20 cellular contexts compared by ENCODE assay signal in genomic region chr16:54048994-54049929, GRCh38.
DNase-seq lines count a peak whose midpoint lies in the region; FAIRE-seq and TF ChIP-seq lines count a peak whose summit lies in the region.
"Had no signal": no experiment of that assay in that cellular context is flagged by ENCODE, and none has a peak within 500 bp of the region (broad histone marks: within the 10 kb centered on the region; RNA-seq: fewer than 3 reads in every experiment).

No MANE protein-coding gene starts in this region.

- H3K27me3 ChIP-seq in bronchial epithelial cell (ENCODE audit: control insufficient read depth, insufficient read depth, low read length) (no peaks in the 10 kb centered on the region), neural progenitor cell (no peaks in the 10 kb centered on the region), adrenal gland (no peaks in the 10 kb centered on the region)
- H3K27me3 ChIP-seq: brain microvascular endothelial cell had no signal

- peak overlapping the region; percentile 56 for H3K4me2 ChIP-seq in neural progenitor cell

- no peaks in the 10 kb centered on the region for H3K9me3 ChIP-seq in neural progenitor cell (ENCODE audit: low read depth)
- H3K9me3 ChIP-seq in adrenal gland (replicated peaks in 1 of 3): no peaks in the 10 kb centered on the region
- H3K9me3 ChIP-seq: left ventricle myocardium inferior had no signal

- H4K20me1 ChIP-seq in neural progenitor cell (ENCODE audit: low read depth): no peaks in the 10 kb centered on the region

- no peak for TF ChIP-seq POLR2A in adrenal gland (IDR thresholded peaks at IDR 0.05)

- peaks cover 29% of the 10 kb centered on the region for H3F3A ChIP-seq in neural progenitor cell (ENCODE audit: low read depth)

- H2AFZ ChIP-seq in neural progenitor cell (replicated peaks): no peak overlapping the region

- H3K27me3 Mint-ChIP-seq in neural progenitor cell (ENCODE audit: insufficient read depth, low read depth): no peaks in the 10 kb centered on the region
- H3K27me3 Mint-ChIP-seq: activated CD4-positive, alpha-beta T cell treated with anti-CD3 and anti-CD28 coated beads, Interleukin-2, amount 10 ng/mL, durations not matched to agents 7 days and 5 days; CD4-positive, CD25-positive, alpha-beta regulatory T cell had no signal

- peaks cover 36% of the 10 kb centered on the region for H3K4me1 Mint-ChIP-seq in neural progenitor cell
- H3K4me1 Mint-ChIP-seq: activated CD4-positive, alpha-beta T cell treated with anti-CD3 and anti-CD28 coated beads, Interleukin-2, amount 10 ng/mL, durations not matched to agents 7 days and 5 days had no signal

- peak in 2 of 3 experiments; percentile 39 to 67 for DNase-seq in NCI-H1417 (lab: John Stamatoyannopoulos, UW)
- no peak for DNase-seq in NCI-H1417 treated with DMSO at 0.1 percent for 48 hours (lab: John Stamatoyannopoulos, UW)
- DNase-seq in NCI-H2029 (lab: John Stamatoyannopoulos, UW): peak; percentile 6
- no peak for DNase-seq in bronchial epithelial cell (ENCODE audit: low read depth)
- peak; percentile 43 for DNase-seq in neural progenitor cell (ENCODE audit: low spot score)
- DNase-seq in adrenal gland: no peak
- DNase-seq in H4 (ENCODE audit: low spot score): no peak
- no peak for DNase-seq in activated CD8-positive, alpha-beta memory T cell treated with anti-CD3 and anti-CD28 coated beads, Interleukin-2, amount 50 U/mL, for 48 hours
- DNase-seq: activated CD4-positive, alpha-beta T cell treated with anti-CD3 and anti-CD28 coated beads, Interleukin-2, amount 10 ng/mL, durations not matched to agents 7 days and 5 days; activated naive CD4-positive, alpha-beta T cell treated with anti-CD3 and anti-CD28 coated beads, Interleukin-2, amount 50 U/mL, for 16 hours; activated T-cell treated with anti-CD3 and anti-CD28 coated beads for 4 hours; brain microvascular endothelial cell; CD4-positive, CD25-positive, alpha-beta regulatory T cell; EL; HFFc6; left ventricle myocardium inferior; NCI-H2107; SIG-M5; stimulated activated CD4-positive, alpha-beta T cell treated with anti-CD3 and anti-CD28 coated beads, Interleukin-12 subunit alpha, Interleukin-12 subunit beta, amount 100 ng/mL, for 4 hours; stimulated activated naive CD8-positive, alpha-beta T cell treated with anti-CD3 and anti-CD28 coated beads, Interleukin-15, Interleukin-2, amounts not matched to agents 100 U/mL and 50 U/mL, for 24 hours had no signal

- peaks cover 4% of the 10 kb centered on the region for H3K9me3 Mint-ChIP-seq in neural progenitor cell
- H3K9me3 Mint-ChIP-seq: activated CD4-positive, alpha-beta T cell treated with anti-CD3 and anti-CD28 coated beads, Interleukin-2, amount 10 ng/mL, durations not matched to agents 7 days and 5 days; HFFc6 had no signal

- peak overlapping the region; percentile 96 for H3K27ac Mint-ChIP-seq in neural progenitor cell
- H3K27ac Mint-ChIP-seq: activated CD4-positive, alpha-beta T cell treated with anti-CD3 and anti-CD28 coated beads, Interleukin-2, amount 10 ng/mL, durations not matched to agents 7 days and 5 days; HFFc6 had no signal

- FAIRE-seq in bronchial epithelial cell (lab: Jason Lieb, UNC): peak; percentile 72

- peak overlapping the region; percentile 75 for H3K4me3 Mint-ChIP-seq in neural progenitor cell
- H3K4me3 Mint-ChIP-seq: activated CD4-positive, alpha-beta T cell treated with anti-CD3 and anti-CD28 coated beads, Interleukin-2, amount 10 ng/mL, durations not matched to agents 7 days and 5 days; CD4-positive, CD25-positive, alpha-beta regulatory T cell; HFFc6 had no signal

- H3K27ac ChIP-seq in neural progenitor cell (no peak overlapping the region), adrenal gland (no peak overlapping the region)
- H3K27ac ChIP-seq: brain microvascular endothelial cell, left ventricle myocardium inferior had no signal

- TF ChIP-seq CTCF in bronchial epithelial cell (IDR thresholded peaks at IDR 0.05; ENCODE audit: insufficient read depth, low read length, severe bottlenecking) (no peak), neural progenitor cell (IDR thresholded peaks at IDR 0.05) (no peak), adrenal gland (IDR thresholded peaks at IDR 0.05) (no peak)

- no peaks in the 10 kb centered on the region for H3K36me3 ChIP-seq in bronchial epithelial cell (ENCODE audit: control insufficient read depth, insufficient read depth, low read length)
- H3K36me3 ChIP-seq in neural progenitor cell: no peaks in the 10 kb centered on the region
- no peaks in the 10 kb centered on the region for H3K36me3 ChIP-seq in adrenal gland (replicated peaks in 1 of 2)
- H3K36me3 ChIP-seq: brain microvascular endothelial cell, left ventricle myocardium inferior had no signal

- H3K4me1 ChIP-seq in neural progenitor cell (peaks cover 37% of the 10 kb centered on the region), adrenal gland (replicated peaks in 1 of 2) (no peaks in the 10 kb centered on the region)
- H3K4me1 ChIP-seq: left ventricle myocardium inferior had no signal

- 84 to 94% (median 87%) methylated on average over 8 to 10 of the region's 10 CpGs for WGBS in adrenal gland, 4 donors

- peaks cover 3% of the 10 kb centered on the region for H3K36me3 Mint-ChIP-seq in neural progenitor cell

- intact Hi-C loops in adrenal gland (cut with DNase I): no loop called here

- no peak overlapping the region for H3K4me3 ChIP-seq in bronchial epithelial cell (ENCODE audit: low read depth, low read length)
- H3K4me3 ChIP-seq in neural progenitor cell: no peak overlapping the region
- no peak overlapping the region for H3K4me3 ChIP-seq in adrenal gland
- H3K4me3 ChIP-seq: left ventricle myocardium inferior had no signal

- H3K9ac ChIP-seq in neural progenitor cell: no peak overlapping the region

- no peaks in the 10 kb centered on the region for H3K79me2 ChIP-seq in neural progenitor cell (ENCODE audit: low read depth)

Comparison
In these comparisons a context has a peak if more than half of its experiments do, and no peak if none do; other contexts are left out.
1. DNase-seq: peak in NCI-H1417 (2 of 3), NCI-H2029 (single experiment) and neural progenitor cell (single experiment); none in NCI-H1417 treated with DMSO at 0.1 percent for 48 hours (single experiment), bronchial epithelial cell (single experiment), adrenal gland (0 of 7), H4 (single experiment) and activated CD8-positive, alpha-beta memory T cell treated with anti-CD3 and anti-CD28 coated beads, Interleukin-2, amount 50 U/mL, for 48 hours (single experiment).